14 cellular contexts compared by ENCODE assay signal in genomic region chr16:81136331-81137011, GRCh38. TPM values are rescaled to one million over a fixed set of nuclear protein-coding genes. Genes with fewer than 3 reads are reported as not detected.
DNase-seq lines count a peak whose midpoint lies in the region; ATAC-seq, FAIRE-seq and TF ChIP-seq lines count a peak whose summit lies in the region.
"Had no signal": no experiment of that assay in that cellular context is flagged by ENCODE, and none has a peak within 500 bp of the region (broad histone marks: within the 10 kb centered on the region; RNA-seq: fewer than 3 reads in every experiment).

No MANE protein-coding gene starts in this region.

- no peak overlapping the region for H2BK5ac ChIP-seq in H1 (ENCODE audit: low read depth, low read length)

- TF ChIP-seq RAD21 in H1 (IDR thresholded peaks at IDR 0.05 in 1 of 2, conservative IDR thresholded peaks at IDR 0.05 in 1 of 2; ENCODE audit: low read depth in 2 of 2, low read length in 2 of 2) = no peak

- WGBS in H1 (ENCODE audit: extremely low coverage in 1 of 2, insufficient coverage in 1 of 2, insufficient read length in 1 of 2, insufficient replicate concordance in 2 of 2, low coverage in 1 of 2, low lambda C conversion rate in 2 of 2, missing lambda C conversion rate in 1 of 2), 2 experiments = 69% methylated on average over 6 of the region's 6 CpGs; no CpG with 5 or more reads in 1 of the 2 experiments

- H3K4me3 ChIP-seq in breast epithelium (peak overlapping the region in 2 of 3 donors; percentile 10 to 11), H1 (ENCODE audit: extremely low read depth in 1 of 4, insufficient read depth in 2 of 4, low read depth in 3 of 4, low read length in 4 of 4) (no peak overlapping the region), PC-3 (ENCODE audit: low read length) (no peak overlapping the region)

- H3K18ac ChIP-seq in H1 (ENCODE audit: extremely low read depth, low read length) = no peak overlapping the region

- peak overlapping the region; percentile 15; the same call in 1 of the 2 replicates for H2AK5ac ChIP-seq in H1 (ENCODE audit: low read depth, low read length)

- H3K9ac ChIP-seq in H1 (replicated peaks in 1 of 4; ENCODE audit: extremely low read depth in 1 of 4, low read depth in 3 of 4, low read length in 3 of 4) (no peak overlapping the region), PC-3 (ENCODE audit: low read length) (no peak overlapping the region)

- no peak overlapping the region for H2BK12ac ChIP-seq in H1 (ENCODE audit: low read depth, low read length)

- H3K4me3 Mint-ChIP-seq in MCF 10A (ENCODE audit: unreplicated experiment) (no peak overlapping the region), nephron progenitor cell (peak overlapping the region; percentile 49)
- H3K4me3 Mint-ChIP-seq in naive thymus-derived CD8-positive, alpha-beta T cell = no peak overlapping the region
- H3K4me3 Mint-ChIP-seq: activated T-helper 17 cell treated with anti-CD3 and anti-CD28 coated beads, Interleukin-2, amount 50 U/mL, for 72 hours; T-helper 2 cell treated with Interferon-gamma antibody and Interleukin-4, amounts not matched to agents 5 μg/mL and 100 μg/mL, for 36 hours had no signal

- no peak overlapping the region for H2BK20ac ChIP-seq in H1 (ENCODE audit: low read length)

- H3K9me3 ChIP-seq in breast epithelium (no peaks in the 10 kb centered on the region), H1 (ENCODE audit: insufficient read depth in 2 of 2, low read depth in 1 of 2, low read length in 1 of 2) (no peaks in the 10 kb centered on the region), PC-3 (ENCODE audit: low read length) (no peaks in the 10 kb centered on the region)
- H3K9me3 ChIP-seq: transverse colon had no signal

- H3K4me1 Mint-ChIP-seq in MCF 10A (ENCODE audit: insufficient read depth, unreplicated experiment) (no peaks in the 10 kb centered on the region), nephron progenitor cell (peaks cover 37% of the 10 kb centered on the region)
- no peaks in the 10 kb centered on the region for H3K4me1 Mint-ChIP-seq in naive thymus-derived CD8-positive, alpha-beta T cell
- H3K4me1 Mint-ChIP-seq: activated T-helper 17 cell treated with anti-CD3 and anti-CD28 coated beads, Interleukin-2, amount 50 U/mL, for 72 hours had no signal

- H2BK120ac ChIP-seq in H1 (replicated peaks; ENCODE audit: low read depth, low read length) = no peak overlapping the region

- no peak overlapping the region for H3K27ac Mint-ChIP-seq in MCF 10A (ENCODE audit: low read depth, unreplicated experiment)
- no peak overlapping the region for H3K27ac Mint-ChIP-seq in nephron progenitor cell
- H3K27ac Mint-ChIP-seq in naive thymus-derived CD8-positive, alpha-beta T cell = no peak overlapping the region
- H3K27ac Mint-ChIP-seq: activated T-helper 17 cell treated with anti-CD3 and anti-CD28 coated beads, Interleukin-2, amount 50 U/mL, for 72 hours; T-helper 2 cell treated with Interferon-gamma antibody and Interleukin-4, amounts not matched to agents 5 μg/mL and 100 μg/mL, for 36 hours had no signal

- no peaks in the 10 kb centered on the region for H3K23me2 ChIP-seq in H1 (ENCODE audit: low read depth, low read length)

- no peak overlapping the region for H3K23ac ChIP-seq in H1 (ENCODE audit: insufficient read length)

- DNase-seq in breast epithelium (ENCODE audit: low spot score in 2 of 2) = no peak
- DNase-seq in MCF 10A (ENCODE audit: unreplicated experiment) = no peak
- no peak for DNase-seq in H1 (ENCODE audit: low read depth in 1 of 2, low spot score in 2 of 2)
- DNase-seq in nephron progenitor cell = no peak
- no peak for DNase-seq in PC-3
- no peak for DNase-seq in naive thymus-derived CD8-positive, alpha-beta T cell
- no peak for DNase-seq in NK-92 (lab: John Stamatoyannopoulos, UW; ENCODE audit: unreplicated experiment)
- DNase-seq: activated CD4-positive, alpha-beta T cell treated with anti-CD3 and anti-CD28 coated beads, Interleukin-2, amount 50 U/mL, for 48 hours; left colon; transverse colon had no signal

- no peaks in the 10 kb centered on the region for H3K36me3 Mint-ChIP-seq in MCF 10A (ENCODE audit: insufficient read depth, unreplicated experiment)
- no peaks in the 10 kb centered on the region for H3K36me3 Mint-ChIP-seq in nephron progenitor cell (ENCODE audit: low read depth)
- H3K36me3 Mint-ChIP-seq in naive thymus-derived CD8-positive, alpha-beta T cell = no peaks in the 10 kb centered on the region

- no peaks in the 10 kb centered on the region for H3K9me3 Mint-ChIP-seq in MCF 10A (ENCODE audit: unreplicated experiment)
- H3K9me3 Mint-ChIP-seq in nephron progenitor cell = no peaks in the 10 kb centered on the region
- H3K9me3 Mint-ChIP-seq in naive thymus-derived CD8-positive, alpha-beta T cell = no peaks in the 10 kb centered on the region
- H3K9me3 Mint-ChIP-seq: activated T-helper 17 cell treated with anti-CD3 and anti-CD28 coated beads, Interleukin-2, amount 50 U/mL, for 72 hours; T-helper 2 cell treated with Interferon-gamma antibody and Interleukin-4, amounts not matched to agents 5 μg/mL and 100 μg/mL, for 36 hours had no signal

- no peak overlapping the region for H3K14ac ChIP-seq in H1 (ENCODE audit: insufficient read length)

- FAIRE-seq in H1 (lab: Jason Lieb, UNC) = no peak

- H3K27me3 Mint-ChIP-seq in MCF 10A (ENCODE audit: insufficient read depth, unreplicated experiment) = no peaks in the 10 kb centered on the region
- peaks cover 2% of the 10 kb centered on the region for H3K27me3 Mint-ChIP-seq in nephron progenitor cell (ENCODE audit: low read depth, poor library complexity)
- H3K27me3 Mint-ChIP-seq in naive thymus-derived CD8-positive, alpha-beta T cell = peaks cover 0 to 3% (median 0%) of the 10 kb centered on the region in 5 donors
- H3K27me3 Mint-ChIP-seq: activated T-helper 17 cell treated with anti-CD3 and anti-CD28 coated beads, Interleukin-2, amount 50 U/mL, for 72 hours had no signal

- intact Hi-C loops in breast epithelium (cut with DNase I; ENCODE audit: low total_unique reads) = no loop called here
- intact Hi-C loops in MCF 10A (cut with micrococcal nuclease) = no loop called here
- intact Hi-C loops in PC-3 (cut with micrococcal nuclease) = no loop called here

- no peak overlapping the region for H4K8ac ChIP-seq in H1 (ENCODE audit: extremely low read depth, insufficient read depth, low read length)

- H3K27me3 ChIP-seq in breast epithelium = no peaks in the 10 kb centered on the region
- no peaks in the 10 kb centered on the region for H3K27me3 ChIP-seq in H1 (replicated peaks in 1 of 4; ENCODE audit: control insufficient read depth in 3 of 4, extremely low read depth in 1 of 4, insufficient read depth in 3 of 4, low read length in 3 of 4)
- H3K27me3 ChIP-seq in PC-3 (ENCODE audit: low read length) = no peaks in the 10 kb centered on the region
- H3K27me3 ChIP-seq: brain microvascular endothelial cell, transverse colon had no signal

- no peaks in the 10 kb centered on the region for H3K9me2 ChIP-seq in PC-3 (replicated peaks; ENCODE audit: low read length)

- no peaks in the 10 kb centered on the region for H4K20me1 ChIP-seq in H1 (replicated peaks in 1 of 2; ENCODE audit: control insufficient read depth in 1 of 2, insufficient read depth in 2 of 2, low read length in 2 of 2)
- H4K20me1 ChIP-seq in PC-3 (ENCODE audit: low read length) = no peaks in the 10 kb centered on the region

- no peak overlapping the region for H3K4ac ChIP-seq in H1 (replicated peaks; ENCODE audit: insufficient read length, low read depth, low read length)

- no peaks in the 10 kb centered on the region for H3F3A ChIP-seq in PC-3 (ENCODE audit: low read length, unreplicated experiment)

- ATAC-seq in PC-3 (no peak), HG03039 (IDR thresholded peaks at IDR 0.05; ENCODE audit: unreplicated experiment) (no peak)
- ATAC-seq in naive thymus-derived CD8-positive, alpha-beta T cell = no peak
- ATAC-seq: activated T-helper 17 cell treated with anti-CD3 and anti-CD28 coated beads, Interleukin-2, amount 50 U/mL, for 72 hours; left colon had no signal

- peak overlapping the region in 1 of 2 donors; percentile 84 for H3K27ac ChIP-seq in breast epithelium
- H3K27ac ChIP-seq in H1 (ENCODE audit: low read depth, low read length) = no peak overlapping the region
- H3K27ac ChIP-seq in PC-3 (ENCODE audit: low read length) = no peak overlapping the region
- H3K27ac ChIP-seq: brain microvascular endothelial cell had no signal

- H3K79me2 ChIP-seq in H1 (ENCODE audit: control insufficient read depth in 1 of 2, insufficient read depth in 2 of 2, low read length in 2 of 2) (no peaks in the 10 kb centered on the region), PC-3 (ENCODE audit: low read length) (no peaks in the 10 kb centered on the region)

- POLR2A ChIA-PET in MCF 10A (lab: Yijun Ruan, JAX) (no interaction called here), H1 (lab: Charles Lee; ENCODE audit: partially characterized antibody) (interaction anchor here (0.7 kb wide), 1 partner anchor 11 kb away, joined by 3 read pairs; no protein-coding TSS in a partner anchor), PC-3 (lab: Charles Lee; ENCODE audit: unreplicated experiment) (no interaction called here)
- POLR2A ChIA-PET in naive thymus-derived CD8-positive, alpha-beta T cell (lab: Charles Lee) = no interaction called here

- H3K36me3 ChIP-seq in breast epithelium (no peaks in the 10 kb centered on the region), H1 (ENCODE audit: control insufficient read depth in 2 of 4, insufficient read depth in 4 of 4, low read length in 3 of 4) (no peaks in the 10 kb centered on the region), PC-3 (ENCODE audit: low read depth, low read length) (no peaks in the 10 kb centered on the region)
- H3K36me3 ChIP-seq: brain microvascular endothelial cell, transverse colon had no signal

- H3K4me1 ChIP-seq in breast epithelium (no peaks in the 10 kb centered on the region), H1 (replicated peaks in 1 of 4; ENCODE audit: control insufficient read depth in 3 of 4, insufficient read depth in 4 of 4, low read length in 3 of 4) (peaks cover 0 to 3% (median 1%) of the 10 kb centered on the region in 4 experiments; a peak in 3 of 7 replicates), PC-3 (ENCODE audit: insufficient read depth, low read length) (0 out of 2 replicates have a peak, but pooled peaks cover 4% of the 10 kb centered on the region)
- H3K4me1 ChIP-seq: transverse colon had no signal

- no peak for TF ChIP-seq POLR2A in breast epithelium (IDR thresholded peaks at IDR 0.05)
- TF ChIP-seq POLR2A in H1 (IDR thresholded peaks at IDR 0.05; ENCODE audit: control extremely low read depth in 1 of 2, low read depth in 2 of 2, low read length in 2 of 2) = no peak

- H2AFZ ChIP-seq in H1 (ENCODE audit: low read length) (0 out of 2 replicates have a peak overlapping the region, but pooled peaks have one; percentile 26), PC-3 (ENCODE audit: low read length) (no peak overlapping the region)

- no peak overlapping the region for H3K4me2 ChIP-seq in H1 (ENCODE audit: insufficient read depth in 1 of 2, low read depth in 2 of 2, low read length in 2 of 2)
- no peak overlapping the region for H3K4me2 ChIP-seq in PC-3 (ENCODE audit: low read length)

- no peak overlapping the region for H2BK15ac ChIP-seq in H1 (ENCODE audit: low read length)

- no peak overlapping the region for H3K56ac ChIP-seq in H1 (replicated peaks; ENCODE audit: insufficient read length, low read depth, low read length)

- TF ChIP-seq EP300 in H1 (IDR thresholded peaks at IDR 0.05; ENCODE audit: borderline replicate concordance in 1 of 2, low read depth in 2 of 2, low read length in 2 of 2) = no peak

- H4K5ac ChIP-seq in H1 (ENCODE audit: insufficient read length, low read depth, low read length) = no peak overlapping the region

- no peak for TF ChIP-seq CTCF in breast epithelium (IDR thresholded peaks at IDR 0.05)
- TF ChIP-seq CTCF in MCF 10A (IDR thresholded peaks at IDR 0.05; ENCODE audit: unreplicated experiment) = no peak
- no peak for TF ChIP-seq CTCF in H1 (IDR thresholded peaks at IDR 0.05; ENCODE audit: control extremely low read depth in 1 of 3, insufficient read depth in 1 of 3, low read depth in 1 of 3, low read length in 3 of 3)
- TF ChIP-seq CTCF in nephron progenitor cell (IDR thresholded peaks at IDR 0.05) = no peak
- TF ChIP-seq CTCF in PC-3 (conservative IDR thresholded peaks at IDR 0.05; ENCODE audit: low read depth, low read length) = no peak

- CTCF ChIA-PET in MCF 10A (lab: Yijun Ruan, JAX) = interaction anchor here (0.5 to 0.6 kb wide), 2 partner anchors 19 to 129 kb away, joined by 3 to 5 read pairs; partner anchors contain the start of gene CENPN
- CTCF ChIA-PET in H1 (lab: Charles Lee; ENCODE audit: partially characterized antibody) = interaction anchor here (1.6 to 1.9 kb wide), 2 partner anchors 9 to 11 kb away, joined by 6 read pairs; no protein-coding TSS in a partner anchor
- CTCF ChIA-PET in PC-3 (lab: Charles Lee) = no interaction called here

- BruUV-seq in MCF 10A (replicated peaks; lab: Mats Ljungman, UMichigan) (no TSS peak), PC-3 (replicated peaks; lab: Mats Ljungman, UMichigan) (no TSS peak)

- H3K79me1 ChIP-seq in H1 (ENCODE audit: low read depth, low read length) = no peaks in the 10 kb centered on the region

- H4K91ac ChIP-seq in H1 (replicated peaks; ENCODE audit: insufficient read length, low read length) = no peak overlapping the region

RNA-seq across cellular contexts. Expression of gene GCSH, which starts 40.3 kb away (rescaled TPM):
- 10 to 100 TPM; 19.9 to 22.1 (median 21.0) TPM for total RNA-seq in breast epithelium
- total RNA-seq in MCF 10A (2022) = 68.4 and 70.8 TPM in 2 replicates
- total RNA-seq in H1 (2021; fragmentation: NEBNext Ultra II Directional; extraction: Animal tissue kit (Norgen Biotek cat#: 25700)) = 103 and 108 TPM in 2 replicates
- polyA plus RNA-seq in H1 (2011; rRNA removed) = 25.1 and 28.2 TPM in 2 replicates
- polyA plus RNA-seq in H1 (2011; cell fraction: cytosol; rRNA removed) = 56.5 TPM
- polyA plus RNA-seq in H1 (2011; cell fraction: nucleus; rRNA removed) = 28.5 TPM
- polyA plus RNA-seq in H1 (2012, experiment 1 of 2) = 31.9 to 88.2 TPM (median 35.2 TPM) in 4 replicates
- polyA plus RNA-seq in H1 (2012, experiment 2 of 2) = 62.6 TPM
- 120 TPM for polyA plus RNA-seq in H1 (2013, experiment 1 of 2)
- 119 TPM for polyA plus RNA-seq in H1 (2013, experiment 2 of 2)
- polyA minus RNA-seq in H1 (2011; rRNA and poly(A)+ RNA removed) = 3.6 and 4.5 TPM in 2 replicates
- 48.0 TPM for polyA minus RNA-seq in H1 (2011; cell fraction: cytosol; rRNA and poly(A)+ RNA removed)
- polyA minus RNA-seq in H1 (2011; cell fraction: nucleus; rRNA and poly(A)+ RNA removed) = 22.8 TPM
- 36.1 and 47.5 TPM in 2 replicates for total RNA-seq in PC-3 (2014; rRNA removed)
- total RNA-seq in naive thymus-derived CD8-positive, alpha-beta T cell = 10 to 100 TPM in 1 of 2 experiments, 1 to 10 TPM in 1; 6.5 to 11.9 TPM
- polyA plus RNA-seq in naive thymus-derived CD8-positive, alpha-beta T cell = 10 to 100 TPM; 13.5 to 15.8 (median 14.4) TPM

RNA-seq across cellular contexts. Expression of gene C16orf46, which starts 59.4 kb away (rescaled TPM):
- total RNA-seq in breast epithelium = 1 to 10 TPM in 2 of 3 donors, under 1 TPM in 1; 0.64 to 4.3 (median 3.4) TPM
- total RNA-seq in MCF 10A (2022) = 0.66 and 3.8 TPM in 2 replicates
- total RNA-seq in H1 (2021; fragmentation: NEBNext Ultra II Directional; extraction: Animal tissue kit (Norgen Biotek cat#: 25700)) = 0.60 and 1.1 TPM in 2 replicates
- 0.48 and 0.52 TPM in 2 replicates for polyA plus RNA-seq in H1 (2011; rRNA removed)
- polyA plus RNA-seq in H1 (2011; cell fraction: cytosol; rRNA removed) = 0.65 TPM
- polyA plus RNA-seq in H1 (2011; cell fraction: nucleus; rRNA removed) = 1.3 TPM
- 0.13 to 0.62 TPM (median 0.33 TPM) in 4 replicates for polyA plus RNA-seq in H1 (2012, experiment 1 of 2)
- 0.96 TPM for polyA plus RNA-seq in H1 (2012, experiment 2 of 2)
- 1.1 TPM for polyA plus RNA-seq in H1 (2013, experiment 1 of 2)
- polyA plus RNA-seq in H1 (2013, experiment 2 of 2) = 0.70 TPM
- 0.83 TPM in 1 of 2 replicates, not detected in the other for polyA minus RNA-seq in H1 (2011; rRNA and poly(A)+ RNA removed)
- polyA minus RNA-seq in H1 (2011; cell fraction: cytosol; rRNA and poly(A)+ RNA removed) = 2.7 TPM
- polyA minus RNA-seq in H1 (2011; cell fraction: nucleus; rRNA and poly(A)+ RNA removed) = not detected
- total RNA-seq in PC-3 (2014; rRNA removed) = 0.73 TPM in 1 of 2 replicates, not detected in the other
- total RNA-seq in naive thymus-derived CD8-positive, alpha-beta T cell = under 1 TPM in 1 of 2 experiments, not detected in 1; 0.55 TPM
- polyA plus RNA-seq in naive thymus-derived CD8-positive, alpha-beta T cell = under 1 TPM; 0.14 to 0.23 (median 0.16) TPM

Comparison
In these comparisons a context has a peak if more than half of its experiments do, and no peak if none do; other contexts are left out.
1. H3K4me3 ChIP-seq: peak in breast epithelium (2 of 3); none in H1 (0 of 4) and PC-3 (single experiment).